ENCODE assay signal across 1 cellular context in the genomic region with DNA sequence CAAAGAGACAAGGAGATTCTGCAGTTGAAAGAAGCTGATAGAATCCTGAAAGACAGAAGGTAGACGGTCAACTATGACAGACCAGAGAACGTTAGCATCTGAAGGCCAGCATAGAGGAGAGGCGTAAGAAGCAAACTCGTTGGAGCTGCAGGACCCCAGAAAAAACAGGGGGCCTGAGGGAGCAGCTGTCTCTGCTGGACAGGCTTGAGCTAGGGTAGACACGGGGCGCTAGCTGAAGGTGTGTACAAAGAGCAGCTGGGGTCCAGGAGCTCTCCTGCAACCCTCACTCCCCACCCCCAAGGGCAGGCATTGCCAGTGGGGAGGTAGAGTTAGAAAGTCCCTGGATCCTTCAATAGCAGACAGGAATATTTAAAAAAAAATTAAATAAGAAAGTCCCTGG.
TF ChIP-seq lines count a peak whose summit lies in the region.

No MANE protein-coding gene starts in this region.

TF ChIP-seq in HepG2, 621 proteins besides CTCF, POLR2A, EP300 and RAD21 (continued from another document):
- TF ChIP-seq, protein P1, sequence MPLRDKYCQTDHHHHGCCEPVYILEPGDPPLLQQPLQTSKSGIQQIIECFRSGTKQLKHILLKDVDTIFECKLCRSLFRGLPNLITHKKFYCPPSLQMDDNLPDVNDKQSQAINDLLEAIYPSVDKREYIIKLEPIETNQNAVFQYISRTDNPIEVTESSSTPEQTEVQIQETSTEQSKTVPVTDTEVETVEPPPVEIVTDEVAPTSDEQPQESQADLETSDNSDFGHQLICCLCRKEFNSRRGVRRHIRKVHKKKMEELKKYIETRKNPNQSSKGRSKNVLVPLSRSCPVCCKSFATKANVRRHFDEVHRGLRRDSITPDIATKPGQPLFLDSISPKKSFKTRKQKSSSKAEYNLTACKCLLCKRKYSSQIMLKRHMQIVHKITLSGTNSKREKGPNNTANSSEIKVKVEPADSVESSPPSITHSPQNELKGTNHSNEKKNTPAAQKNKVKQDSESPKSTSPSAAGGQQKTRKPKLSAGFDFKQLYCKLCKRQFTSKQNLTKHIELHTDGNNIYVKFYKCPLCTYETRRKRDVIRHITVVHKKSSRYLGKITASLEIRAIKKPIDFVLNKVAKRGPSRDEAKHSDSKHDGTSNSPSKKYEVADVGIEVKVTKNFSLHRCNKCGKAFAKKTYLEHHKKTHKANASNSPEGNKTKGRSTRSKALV (CRISPR knock-in tag; IDR thresholded peaks at IDR 0.05), result no peak
- no peak for TF ChIP-seq ZBTB2 (CRISPR knock-in tag; IDR thresholded peaks at IDR 0.05; ENCODE audit: low read depth)
- no peak for TF ChIP-seq PPARG (CRISPR knock-in tag; conservative IDR thresholded peaks at IDR 0.05)
- TF ChIP-seq TARDBP (CRISPR knock-in tag; IDR thresholded peaks at IDR 0.05), result no peak
- TF ChIP-seq BRD4 (CRISPR knock-in tag; IDR thresholded peaks at IDR 0.05), result no peak
- no peak for TF ChIP-seq IKZF1 (IDR thresholded peaks at IDR 0.05)
- TF ChIP-seq BORCS8-MEF2B (CRISPR knock-in tag; IDR thresholded peaks at IDR 0.05), result no peak
- TF ChIP-seq ZNF251 (CRISPR knock-in tag; IDR thresholded peaks at IDR 0.05), result no peak
- TF ChIP-seq RXRB (CRISPR knock-in tag; IDR thresholded peaks at IDR 0.05; ENCODE audit: borderline replicate concordance), result no peak
- no peak for TF ChIP-seq GLI4 (CRISPR knock-in tag; IDR thresholded peaks at IDR 0.05; ENCODE audit: borderline replicate concordance)
- TF ChIP-seq MIER3 (CRISPR knock-in tag; IDR thresholded peaks at IDR 0.05; ENCODE audit: borderline replicate concordance), result no peak
- TF ChIP-seq ATF4 (CRISPR knock-in tag; IDR thresholded peaks at IDR 0.05), result no peak
- TF ChIP-seq RORA (CRISPR knock-in tag; IDR thresholded peaks at IDR 0.05), result no peak
- no peak for TF ChIP-seq THAP8 (CRISPR knock-in tag; IDR thresholded peaks at IDR 0.05; ENCODE audit: borderline replicate concordance)
- TF ChIP-seq AGO2 (optimal IDR thresholded peaks at IDR 0.05; ENCODE audit: low read depth, low read length), result no peak
- no peak for TF ChIP-seq ZNF788 (CRISPR knock-in tag; IDR thresholded peaks at IDR 0.05; ENCODE audit: borderline replicate concordance)
